In genomic region chr3:13379191-13379830, GRCh38 we compare ENCODE assay signal across 9 cellular contexts. TPM values are rescaled to one million over a fixed set of nuclear protein-coding genes. Genes with fewer than 3 reads are reported as not detected.
DNase-seq lines count a peak whose midpoint lies in the region; ATAC-seq and TF ChIP-seq lines count a peak whose summit lies in the region.
"Had no signal": no experiment of that assay in that cellular context is flagged by ENCODE, and none has a peak within 500 bp of the region (broad histone marks: within the 10 kb centered on the region; RNA-seq: fewer than 3 reads in every experiment).

No MANE protein-coding gene starts in this region.

- intact Hi-C loops in PC-3 (cut with micrococcal nuclease) (loop anchor here (5.0 kb wide), 1 partner anchor 73 kb away; no protein-coding TSS in a partner anchor), esophagus muscularis mucosa (cut with DNase I) (no loop called here)

- POLR2A ChIA-PET in PC-3 (lab: Charles Lee; ENCODE audit: unreplicated experiment): interaction anchor here (0.7 kb wide), 1 partner anchor 37 kb away, joined by 6 read pairs; no protein-coding TSS in a partner anchor

- DNase-seq in Ammon's horn (ENCODE audit: low spot score) (peak; percentile 48), PC-3 (peak; percentile 37), esophagus muscularis mucosa (ENCODE audit: extremely low spot score) (no peak), non-pigmented ciliary epithelial cell (ENCODE audit: low read depth) (peak; percentile 45), medulla oblongata (ENCODE audit: extremely low spot score) (no peak), retina (no peak)
- DNase-seq: activated CD4-positive, alpha-beta T cell treated with anti-CD3 and anti-CD28 coated beads for 4 hours had no signal

- no peaks in the 10 kb centered on the region for H3K79me2 ChIP-seq in PC-3 (ENCODE audit: low read length)

- no peak for TF ChIP-seq POLR2A in esophagus muscularis mucosa (IDR thresholded peaks at IDR 0.05; ENCODE audit: low read depth)

- no peak for TF ChIP-seq EP300 in esophagus muscularis mucosa (IDR thresholded peaks at IDR 0.05)

- H3F3A ChIP-seq in PC-3 (ENCODE audit: low read length, unreplicated experiment): no peaks in the 10 kb centered on the region

- H3K9me2 ChIP-seq in PC-3 (replicated peaks; ENCODE audit: low read length): no peaks in the 10 kb centered on the region

- H4K20me1 ChIP-seq in PC-3 (ENCODE audit: low read length): no peaks in the 10 kb centered on the region

- CTCF ChIA-PET in PC-3 (lab: Charles Lee): interaction anchor here (0.5 kb wide), 1 partner anchor 76 kb away, joined by 9 read pairs; no protein-coding TSS in a partner anchor

- no peak for TF ChIP-seq CTCF in PC-3 (conservative IDR thresholded peaks at IDR 0.05; ENCODE audit: low read depth, low read length)
- TF ChIP-seq CTCF in esophagus muscularis mucosa (IDR thresholded peaks at IDR 0.05): no peak

- H3K4me3 ChIP-seq in PC-3 (ENCODE audit: low read length) (no peak overlapping the region), esophagus muscularis mucosa (no peak overlapping the region)

- H3K27me3 ChIP-seq in PC-3 (ENCODE audit: low read length) (no peaks in the 10 kb centered on the region), esophagus muscularis mucosa (no peaks in the 10 kb centered on the region)

- H3K4me1 ChIP-seq in PC-3 (ENCODE audit: insufficient read depth, low read length) (0 out of 2 replicates have a peak, but pooled peaks cover 3% of the 10 kb centered on the region), esophagus muscularis mucosa (peaks cover 10 to 31% (median 28%) of the 10 kb centered on the region in 4 donors)

- no peak overlapping the region for H3K9ac ChIP-seq in PC-3 (ENCODE audit: low read length)

- H3K9me3 ChIP-seq in PC-3 (ENCODE audit: low read length) (no peaks in the 10 kb centered on the region), esophagus muscularis mucosa (no peaks in the 10 kb centered on the region)

- H3K27ac ChIP-seq in PC-3 (ENCODE audit: low read length): no peak overlapping the region
- H3K27ac ChIP-seq in esophagus muscularis mucosa (replicated peaks in 1 of 4): peak overlapping the region; percentile 23 to 71 (median 50)

- ATAC-seq in PC-3 (peak; percentile 82), GM19463 (IDR thresholded peaks at IDR 0.05; ENCODE audit: unreplicated experiment) (no peak), HG03045 (IDR thresholded peaks at IDR 0.05; ENCODE audit: unreplicated experiment) (no peak)

- no peak overlapping the region for H2AFZ ChIP-seq in PC-3 (ENCODE audit: low read length)

- no peak overlapping the region for H3K4me2 ChIP-seq in PC-3 (ENCODE audit: low read length)

- H3K36me3 ChIP-seq in PC-3 (ENCODE audit: low read depth, low read length): peaks cover 15% of the 10 kb centered on the region; the same call in 1 of the 2 replicates
- H3K36me3 ChIP-seq in esophagus muscularis mucosa: peaks cover 0 to 28% (median 2%) of the 10 kb centered on the region in 4 donors

- WGBS in esophagus muscularis mucosa: 46% methylated on average over 20 of the region's 20 CpGs

- no TSS peak for BruUV-seq in PC-3 (replicated peaks; lab: Mats Ljungman, UMichigan)

RNA-seq across cellular contexts. Expression of gene NUP210, which starts 40.8 kb away (rescaled TPM):
- total RNA-seq in PC-3 (2014; rRNA removed) (64.0 and 75.3 TPM in 2 replicates), esophagus muscularis mucosa (1 to 10 TPM; 2.5 to 5.2 (median 4.2) TPM)

Comparison
In these comparisons a context has a peak if more than half of its experiments do, and no peak if none do; other contexts are left out.
1. DNase-seq: peak in Ammon's horn (single experiment), PC-3 (single experiment) and non-pigmented ciliary epithelial cell (single experiment); none in esophagus muscularis mucosa (single experiment), medulla oblongata (single experiment) and retina (single experiment).
2. RNA of gene NUP210, which starts 40.8 kb away (total RNA-seq): 64.0 to 75.3 TPM in PC-3; 2.5 to 5.2 TPM in esophagus muscularis mucosa; every median in the first group is over 10 times any median in the second.